18 cellular contexts compared by ENCODE assay signal in genomic region chr10:89148061-89148460, GRCh38. TPM values are rescaled to one million over a fixed set of nuclear protein-coding genes. Genes with fewer than 3 reads are reported as not detected.
DNase-seq lines count a peak whose midpoint lies in the region; ATAC-seq, FAIRE-seq and TF ChIP-seq lines count a peak whose summit lies in the region.
"Had no signal": no experiment of that assay in that cellular context is flagged by ENCODE, and none has a peak within 500 bp of the region (broad histone marks: within the 10 kb centered on the region; RNA-seq: fewer than 3 reads in every experiment).

No MANE protein-coding gene starts in this region.

- no peak overlapping the region for H3K27ac ChIP-seq in A549
- H3K27ac ChIP-seq in HEK293 (ENCODE audit: extremely low read depth, low read depth, low read length) = no peak overlapping the region

- H3K4me1 ChIP-seq in A549 (no peaks in the 10 kb centered on the region), HEK293 (ENCODE audit: control insufficient read depth, insufficient read depth, low read length) (no peaks in the 10 kb centered on the region), adipocyte (ENCODE audit: control insufficient read depth, insufficient read depth, low read length) (peaks cover 29% of the 10 kb centered on the region)
- H3K4me1 ChIP-seq: HAP-1 had no signal

- 47% methylated on average over 5 of the region's 5 CpGs for WGBS in A549 (ENCODE audit: missing lambda C conversion rate)

- H3K4me2 ChIP-seq in A549 = no peak overlapping the region

- CTCF ChIA-PET in A549 (lab: Yijun Ruan, JAX) (no interaction called here), HEK293 (lab: Yijun Ruan, JAX) (interaction anchor here (0.7 kb wide), 1 partner anchor 12 kb away, joined by 3 read pairs; no protein-coding TSS in a partner anchor)

- TF ChIP-seq RAD21 in A549 (conservative IDR thresholded peaks at IDR 0.05 in 1 of 2, IDR thresholded peaks at IDR 0.05 in 1 of 2) = no peak

- peak; percentile 23 for FAIRE-seq in A549 (lab: Jason Lieb, UNC)
- FAIRE-seq: GM12891, GM18507 had no signal

- H3K9me3 ChIP-seq in A549 = peaks cover 7% of the 10 kb centered on the region; the same call in 1 of the 3 replicates
- H3K9me3 ChIP-seq in HEK293 (ENCODE audit: control insufficient read depth, insufficient read depth, low read depth, low read length) = no peaks in the 10 kb centered on the region
- H3K9me3 ChIP-seq in adipocyte (ENCODE audit: control insufficient read depth, low read length) = peaks cover 7% of the 10 kb centered on the region
- H3K9me3 ChIP-seq: HAP-1 had no signal

- no peak for ATAC-seq in A549

- H3K4me3 ChIP-seq in A549 = no peak overlapping the region
- no peak overlapping the region for H3K4me3 ChIP-seq in HEK293 (ENCODE audit: low read depth, low read length)
- H3K4me3 ChIP-seq in adipocyte (ENCODE audit: low read length) = no peak overlapping the region
- H3K4me3 ChIP-seq: HAP-1 had no signal

- H3K36me3 ChIP-seq in HEK293 (ENCODE audit: control insufficient read depth in 2 of 2, insufficient read depth in 1 of 2, low read length in 2 of 2) = no peaks in the 10 kb centered on the region
- H3K36me3 ChIP-seq in adipocyte (ENCODE audit: control insufficient read depth, insufficient read depth, low read length, severe bottlenecking) = no peaks in the 10 kb centered on the region
- H3K36me3 ChIP-seq: HAP-1 had no signal

- TF ChIP-seq CTCF in A549 (IDR thresholded peaks at IDR 0.05) (no peak), HEK293 (tag by site-specific recombination; IDR thresholded peaks at IDR 0.05) (no peak)

- DNase-seq in A549 (ENCODE audit: low read depth in 1 of 2, low spot score in 1 of 2) = no peak
- no peak for DNase-seq in adipocyte (ENCODE audit: low read depth)
- no peak for DNase-seq in midbrain (lab: John Stamatoyannopoulos, UW)
- no peak for DNase-seq in NOMO-1 treated with dmso at 0.1 percent for 144 hours (lab: John Stamatoyannopoulos, UW; ENCODE audit: unreplicated experiment)
- DNase-seq in NCI-H82 treated with DMSO at 0.1 percent for 48 hours (lab: John Stamatoyannopoulos, UW; ENCODE audit: unreplicated experiment) = no peak
- DNase-seq: 8988T; C1 segment of cervical spinal cord; Calu3; CD4-positive, alpha-beta memory T cell; COR-L47; DMS53; DMS79 treated with DMSO at 0.1 percent for 48 hours; GF-D8; GOT3 had no signal

- POLR2A ChIA-PET in A549 (lab: Yijun Ruan, JAX) (no interaction called here), HEK293 (lab: Yijun Ruan, JAX) (no interaction called here)

- no peak for TF ChIP-seq POLR2A in A549 (IDR thresholded peaks at IDR 0.05; ENCODE audit: low read length)

- peak overlapping the region; percentile 24 for H3K9ac ChIP-seq in adipocyte (ENCODE audit: low read length)

- H3K27me3 ChIP-seq in adipocyte (replicated peaks; ENCODE audit: control insufficient read depth, insufficient read depth, low read length) = no peaks in the 10 kb centered on the region

- TF ChIP-seq EP300 in A549 (IDR thresholded peaks at IDR 0.05) = no peak

TF ChIP-seq in A549, 52 proteins besides CTCF, POLR2A, EP300 and RAD21 (continues in another document):
- TF ChIP-seq ATOH8 (CRISPR knock-in tag; IDR thresholded peaks at IDR 0.05; ENCODE audit: low read depth) = no peak
- TF ChIP-seq USF2 (IDR thresholded peaks at IDR 0.05) = no peak
- no peak for TF ChIP-seq JUN (IDR thresholded peaks at IDR 0.05)
- no peak for TF ChIP-seq ZNF302 (CRISPR knock-in tag; IDR thresholded peaks at IDR 0.05)
- TF ChIP-seq KDM1A (IDR thresholded peaks at IDR 0.05; ENCODE audit: low read depth) = no peak
- TF ChIP-seq MYC (IDR thresholded peaks at IDR 0.05; ENCODE audit: borderline replicate concordance, low read length) = no peak
- no peak for TF ChIP-seq SMC3 (IDR thresholded peaks at IDR 0.05)
- no peak for TF ChIP-seq CBX8 (IDR thresholded peaks at IDR 0.05)
- TF ChIP-seq ZSCAN20 (CRISPR knock-in tag; IDR thresholded peaks at IDR 0.05) = no peak

TF ChIP-seq in HEK293, 187 proteins besides CTCF, POLR2A, EP300 and RAD21:
- TF ChIP-seq ZNF670 (tag by site-specific recombination; IDR thresholded peaks at IDR 0.05; ENCODE audit: low read depth) (no peak), ZNF146 (tag by site-specific recombination; IDR thresholded peaks at IDR 0.05) (peak; percentile 69), ZNF354C (tag by site-specific recombination; IDR thresholded peaks at IDR 0.05; ENCODE audit: borderline replicate concordance, low read depth) (no peak)

RNA-seq across cellular contexts. Expression of gene CH25H, which starts 59.1 kb away (rescaled TPM):
- polyA plus RNA-seq in A549 (2011; rRNA removed) (0.05 TPM in 1 of 2 replicates, not detected in the other), A549 (2017; fragmentation: RNase III; extraction: RNeasy Plus Mini Kit Qiagen cat#74134 plus additional on column Dnase treatment) (not detected in 3 replicates)
- 0.03 TPM in 1 of 2 replicates, not detected in the other for polyA plus RNA-seq in A549 (2012; cell fraction: cytosol; rRNA removed)
- polyA plus RNA-seq in A549 (2012; cell fraction: nucleus; rRNA removed) = not detected in 2 replicates
- polyA minus RNA-seq in A549 (2011; rRNA and poly(A)+ RNA removed) = not detected in 2 replicates
